ENCODE assay signal across 32 cellular contexts in genomic region chr7:17626215-17626614, GRCh38.
DNase-seq lines count a peak whose midpoint lies in the region; ATAC-seq, FAIRE-seq and TF ChIP-seq lines count a peak whose summit lies in the region.
"Had no signal": no experiment of that assay in that cellular context is flagged by ENCODE, and none has a peak within 500 bp of the region (broad histone marks: within the 10 kb centered on the region; RNA-seq: fewer than 3 reads in every experiment).

No MANE protein-coding gene starts in this region.

- H3K9me3 Mint-ChIP-seq in natural killer cell treated with Interleukin-12 subunit alpha and Interleukin-12 subunit beta and Interleukin-15 and Interleukin-18, amount 100 ng/mL, for 72 hours = peaks cover 3% of the 10 kb centered on the region
- H3K9me3 Mint-ChIP-seq: H9; stimulated activated naive B cell treated with anti-CD40 and anti-IgM and Interleukin-4, amounts not matched to agents 10 μg/mL and 1 μg/mL and 100 μg/mL, for 72 hours had no signal

- no peak for TF ChIP-seq POLR2A in K562 (conservative IDR thresholded peaks at IDR 0.05)

- in situ Hi-C loops in ACHN (cut with HindIII; ENCODE audit: low pct_ligation_motif_present, low pct_unique_long_range_greater_than_20kb, low sequenced_read_pairs) (loop anchor here (25.0 kb wide), 1 partner anchor 314 kb away; no protein-coding TSS in a partner anchor), K562 (cut with MboI) (no loop called here)

- H3K9me3 ChIP-seq in K562 (replicated peaks; ENCODE audit: control insufficient read depth, insufficient read depth, low read depth, low read length) = no peaks in the 10 kb centered on the region; the same call in 1 of the 2 replicates
- H3K9me3 ChIP-seq: ascending aorta, ovary had no signal

- no peak overlapping the region for H2AFZ ChIP-seq in K562 (ENCODE audit: low read depth, low read length)

- intact Hi-C loops in K562 (cut with micrococcal nuclease) = no loop called here

- no peak for ATAC-seq in K562
- no peak for ATAC-seq in natural killer cell treated with Interleukin-12 subunit alpha and Interleukin-12 subunit beta and Interleukin-15 and Interleukin-18, amount 100 ng/mL, for 72 hours
- ATAC-seq in GM19395 (IDR thresholded peaks at IDR 0.05; ENCODE audit: unreplicated experiment) = no peak
- ATAC-seq: GM12878; stimulated activated naive B cell treated with anti-CD40 and anti-IgM and Interleukin-4, amounts not matched to agents 10 μg/mL and 1 μg/mL and 100 μg/mL, for 72 hours had no signal

- no peaks in the 10 kb centered on the region for H3K79me2 ChIP-seq in K562 (ENCODE audit: control insufficient read depth, insufficient read depth, low read length)

- no peaks in the 10 kb centered on the region for H3K9me1 ChIP-seq in K562 (ENCODE audit: control insufficient read depth, insufficient read depth, low read length)

- TF ChIP-seq CTCF in K562 (IDR thresholded peaks at IDR 0.05 in 2 of 3, conservative IDR thresholded peaks at IDR 0.05 in 1 of 3; ENCODE audit: insufficient read depth in 2 of 3, low read depth in 1 of 3, low read length in 3 of 3) = no peak

- no peak overlapping the region for H3K4me3 ChIP-seq in K562
- H3K4me3 ChIP-seq: ascending aorta, coronary artery, GM12878, ovary had no signal

- H3K27ac ChIP-seq in K562 (ENCODE audit: extremely low read depth, low read depth, low read length) = no peak overlapping the region
- H3K27ac ChIP-seq: ascending aorta, coronary artery, epithelial cell of prostate, HL-60, ovary had no signal

- no peak overlapping the region for H3K4me2 ChIP-seq in K562 (ENCODE audit: insufficient read depth, low read length)

- BruUV-seq in K562 (replicated peaks; lab: Mats Ljungman, UMichigan) = no TSS peak

- DNase-seq in ACHN (peak; percentile 34), DMS79 (lab: John Stamatoyannopoulos, UW) (peak; percentile 42), M059J (ENCODE audit: low read depth) (peak; percentile 42), K562 (ENCODE audit: extremely low read depth in 1 of 4, low spot score in 3 of 4) (no peak), NOMO-1 (lab: John Stamatoyannopoulos, UW; ENCODE audit: unreplicated experiment in 2 of 2) (no peak)
- DNase-seq in activated CD8-positive, alpha-beta memory T cell treated with anti-CD3 and anti-CD28 coated beads, Interleukin-2, amount 50 U/mL, for 4 hours = no peak
- no peak for DNase-seq in natural killer cell treated with Interleukin-12 subunit alpha and Interleukin-12 subunit beta and Interleukin-15 and Interleukin-18, amount 100 ng/mL, for 72 hours (ENCODE audit: low spot score)
- DNase-seq: activated CD4-positive, alpha-beta T cell treated with anti-CD3 and anti-CD28 coated beads, Interleukin-2, amount 50 U/mL, for 1 hour; activated gamma-delta T cell treated with Interleukin-2 at 50 U/mL for 16 hours; activated T-cell treated with anti-CD3 and anti-CD28 coated beads, Interleukin-2, amount 50 U/mL, for 48 hours; Calu3; effector CD8-positive, alpha-beta T cell; H9; hypothalamus; Karpas-422; mammary epithelial cell; NCI-H1694; NCI-H2171; NCI-H510A treated with DMSO at 0.1 percent for 48 hours; ovary; SIG-M5; stimulated activated CD4-positive, alpha-beta T cell treated with anti-CD3 and anti-CD28 coated beads, Interleukin-15, amount 100 ng/mL, for 24 hours; stimulated activated naive B cell treated with anti-CD40 and anti-IgM and Interleukin-4, amounts not matched to agents 10 μg/mL and 1 μg/mL and 100 μg/mL, for 72 hours; substantia nigra; T1000; trophoblast cell had no signal

- H3K4me3 Mint-ChIP-seq in natural killer cell treated with Interleukin-12 subunit alpha and Interleukin-12 subunit beta and Interleukin-15 and Interleukin-18, amount 100 ng/mL, for 72 hours = no peak overlapping the region
- H3K4me3 Mint-ChIP-seq: H9; stimulated activated naive B cell treated with anti-CD40 and anti-IgM and Interleukin-4, amounts not matched to agents 10 μg/mL and 1 μg/mL and 100 μg/mL, for 72 hours had no signal

- CTCF ChIA-PET in K562 (lab: Yijun Ruan, JAX; ENCODE audit: low intra/inter-chr PET ratio) = no interaction called here

- H4K20me1 ChIP-seq in K562 (replicated peaks; ENCODE audit: control insufficient read depth, insufficient read depth, low read length) = no peaks in the 10 kb centered on the region

- TF ChIP-seq RAD21 in K562 (CRISPR knock-in tag; conservative IDR thresholded peaks at IDR 0.05 in 1 of 2, IDR thresholded peaks at IDR 0.05 in 1 of 2) = no peak

- H3K27me3 ChIP-seq in K562 (ENCODE audit: control insufficient read depth in 2 of 2, insufficient read depth in 2 of 2, low read length in 2 of 2) = no peaks in the 10 kb centered on the region
- H3K27me3 ChIP-seq: ascending aorta, ovary had no signal

- no peaks in the 10 kb centered on the region for H3K36me3 Mint-ChIP-seq in natural killer cell treated with Interleukin-12 subunit alpha and Interleukin-12 subunit beta and Interleukin-15 and Interleukin-18, amount 100 ng/mL, for 72 hours
- H3K36me3 Mint-ChIP-seq: stimulated activated naive B cell treated with anti-CD40 and anti-IgM and Interleukin-4, amounts not matched to agents 10 μg/mL and 1 μg/mL and 100 μg/mL, for 72 hours had no signal

- no peaks in the 10 kb centered on the region for H3K4me1 Mint-ChIP-seq in natural killer cell treated with Interleukin-12 subunit alpha and Interleukin-12 subunit beta and Interleukin-15 and Interleukin-18, amount 100 ng/mL, for 72 hours (ENCODE audit: low read depth in 2 of 2)
- H3K4me1 Mint-ChIP-seq: stimulated activated naive B cell treated with anti-CD40 and anti-IgM and Interleukin-4, amounts not matched to agents 10 μg/mL and 1 μg/mL and 100 μg/mL, for 72 hours had no signal

- POLR2A ChIA-PET in K562 (lab: Yijun Ruan, JAX) = no interaction called here

- H3K36me3 ChIP-seq in K562 (ENCODE audit: control insufficient read depth, insufficient read depth, low read length) = no peaks in the 10 kb centered on the region
- H3K36me3 ChIP-seq: ascending aorta, ovary had no signal

- FAIRE-seq in K562 (lab: Jason Lieb, UNC) = no peak
- FAIRE-seq: GM12878 had no signal

- H3K27me3 Mint-ChIP-seq in natural killer cell treated with Interleukin-12 subunit alpha and Interleukin-12 subunit beta and Interleukin-15 and Interleukin-18, amount 100 ng/mL, for 72 hours = peaks cover 5 to 14% of the 10 kb centered on the region in 2 donors
- H3K27me3 Mint-ChIP-seq: stimulated activated naive B cell treated with anti-CD40 and anti-IgM and Interleukin-4, amounts not matched to agents 10 μg/mL and 1 μg/mL and 100 μg/mL, for 72 hours had no signal

- H3K9ac ChIP-seq in K562 (ENCODE audit: insufficient read depth in 1 of 2, low read depth in 2 of 2, low read length in 2 of 2) = no peak overlapping the region

- no peak for TF ChIP-seq EP300 in K562 (IDR thresholded peaks at IDR 0.05; ENCODE audit: low read length)

- H3K27ac Mint-ChIP-seq in natural killer cell treated with Interleukin-12 subunit alpha and Interleukin-12 subunit beta and Interleukin-15 and Interleukin-18, amount 100 ng/mL, for 72 hours = no peak overlapping the region
- H3K27ac Mint-ChIP-seq: H9; stimulated activated naive B cell treated with anti-CD40 and anti-IgM and Interleukin-4, amounts not matched to agents 10 μg/mL and 1 μg/mL and 100 μg/mL, for 72 hours had no signal

- no peaks in the 10 kb centered on the region for H3K4me1 ChIP-seq in K562 (replicated peaks in 1 of 2; ENCODE audit: control insufficient read depth in 2 of 2, insufficient read depth in 2 of 2, low read length in 2 of 2)

TF ChIP-seq in K562, 482 proteins besides CTCF, POLR2A, EP300 and RAD21:
- TF ChIP-seq PTBP1 (IDR thresholded peaks at IDR 0.05; ENCODE audit: low read depth, low read length) (no peak), NFIC (IDR thresholded peaks at IDR 0.05) (0 out of 2 replicates have a peak, but pooled peaks have one; percentile 15)
TF ChIP-seq in K562: peak in this region for 1.

Comparison
In these comparisons a context has a peak if more than half of its experiments do, and no peak if none do; other contexts are left out.
1. DNase-seq: peak in ACHN (single experiment), DMS79 (single experiment) and M059J (single experiment); none in K562 (0 of 4), activated CD8-positive, alpha-beta memory T cell treated with anti-CD3 and anti-CD28 coated beads, Interleukin-2, amount 50 U/mL, for 4 hours (single experiment), natural killer cell treated with Interleukin-12 subunit alpha and Interleukin-12 subunit beta and Interleukin-15 and Interleukin-18, amount 100 ng/mL, for 72 hours (single experiment) and NOMO-1 (0 of 2).